In the genomic region with DNA sequence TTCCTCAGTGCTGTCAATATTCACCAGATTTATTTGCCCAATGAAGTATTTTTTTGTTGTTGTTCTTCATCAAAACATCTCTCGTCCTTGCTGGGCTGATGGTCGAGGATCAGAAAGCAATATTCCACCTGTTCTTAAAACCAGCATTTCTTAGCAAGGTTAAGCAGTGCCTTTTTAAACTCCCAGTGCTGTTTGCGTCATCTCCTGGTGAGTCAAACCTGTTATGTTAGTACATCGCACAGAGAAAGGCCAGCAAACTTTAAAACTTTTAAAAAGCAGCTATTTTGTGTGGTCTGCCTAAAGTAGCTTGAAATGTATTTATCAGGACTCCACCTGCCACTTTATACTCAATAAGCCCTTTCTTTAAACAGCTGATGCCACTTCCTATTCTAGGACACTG, we compare ENCODE assay signal across 1 cellular context.
TF ChIP-seq lines count a peak whose summit lies in the region.

No MANE protein-coding gene starts in this region.

TF ChIP-seq in GM23338, 12 proteins besides CTCF, POLR2A, EP300 and RAD21 (continued from another document):
- TF ChIP-seq, protein P1, sequence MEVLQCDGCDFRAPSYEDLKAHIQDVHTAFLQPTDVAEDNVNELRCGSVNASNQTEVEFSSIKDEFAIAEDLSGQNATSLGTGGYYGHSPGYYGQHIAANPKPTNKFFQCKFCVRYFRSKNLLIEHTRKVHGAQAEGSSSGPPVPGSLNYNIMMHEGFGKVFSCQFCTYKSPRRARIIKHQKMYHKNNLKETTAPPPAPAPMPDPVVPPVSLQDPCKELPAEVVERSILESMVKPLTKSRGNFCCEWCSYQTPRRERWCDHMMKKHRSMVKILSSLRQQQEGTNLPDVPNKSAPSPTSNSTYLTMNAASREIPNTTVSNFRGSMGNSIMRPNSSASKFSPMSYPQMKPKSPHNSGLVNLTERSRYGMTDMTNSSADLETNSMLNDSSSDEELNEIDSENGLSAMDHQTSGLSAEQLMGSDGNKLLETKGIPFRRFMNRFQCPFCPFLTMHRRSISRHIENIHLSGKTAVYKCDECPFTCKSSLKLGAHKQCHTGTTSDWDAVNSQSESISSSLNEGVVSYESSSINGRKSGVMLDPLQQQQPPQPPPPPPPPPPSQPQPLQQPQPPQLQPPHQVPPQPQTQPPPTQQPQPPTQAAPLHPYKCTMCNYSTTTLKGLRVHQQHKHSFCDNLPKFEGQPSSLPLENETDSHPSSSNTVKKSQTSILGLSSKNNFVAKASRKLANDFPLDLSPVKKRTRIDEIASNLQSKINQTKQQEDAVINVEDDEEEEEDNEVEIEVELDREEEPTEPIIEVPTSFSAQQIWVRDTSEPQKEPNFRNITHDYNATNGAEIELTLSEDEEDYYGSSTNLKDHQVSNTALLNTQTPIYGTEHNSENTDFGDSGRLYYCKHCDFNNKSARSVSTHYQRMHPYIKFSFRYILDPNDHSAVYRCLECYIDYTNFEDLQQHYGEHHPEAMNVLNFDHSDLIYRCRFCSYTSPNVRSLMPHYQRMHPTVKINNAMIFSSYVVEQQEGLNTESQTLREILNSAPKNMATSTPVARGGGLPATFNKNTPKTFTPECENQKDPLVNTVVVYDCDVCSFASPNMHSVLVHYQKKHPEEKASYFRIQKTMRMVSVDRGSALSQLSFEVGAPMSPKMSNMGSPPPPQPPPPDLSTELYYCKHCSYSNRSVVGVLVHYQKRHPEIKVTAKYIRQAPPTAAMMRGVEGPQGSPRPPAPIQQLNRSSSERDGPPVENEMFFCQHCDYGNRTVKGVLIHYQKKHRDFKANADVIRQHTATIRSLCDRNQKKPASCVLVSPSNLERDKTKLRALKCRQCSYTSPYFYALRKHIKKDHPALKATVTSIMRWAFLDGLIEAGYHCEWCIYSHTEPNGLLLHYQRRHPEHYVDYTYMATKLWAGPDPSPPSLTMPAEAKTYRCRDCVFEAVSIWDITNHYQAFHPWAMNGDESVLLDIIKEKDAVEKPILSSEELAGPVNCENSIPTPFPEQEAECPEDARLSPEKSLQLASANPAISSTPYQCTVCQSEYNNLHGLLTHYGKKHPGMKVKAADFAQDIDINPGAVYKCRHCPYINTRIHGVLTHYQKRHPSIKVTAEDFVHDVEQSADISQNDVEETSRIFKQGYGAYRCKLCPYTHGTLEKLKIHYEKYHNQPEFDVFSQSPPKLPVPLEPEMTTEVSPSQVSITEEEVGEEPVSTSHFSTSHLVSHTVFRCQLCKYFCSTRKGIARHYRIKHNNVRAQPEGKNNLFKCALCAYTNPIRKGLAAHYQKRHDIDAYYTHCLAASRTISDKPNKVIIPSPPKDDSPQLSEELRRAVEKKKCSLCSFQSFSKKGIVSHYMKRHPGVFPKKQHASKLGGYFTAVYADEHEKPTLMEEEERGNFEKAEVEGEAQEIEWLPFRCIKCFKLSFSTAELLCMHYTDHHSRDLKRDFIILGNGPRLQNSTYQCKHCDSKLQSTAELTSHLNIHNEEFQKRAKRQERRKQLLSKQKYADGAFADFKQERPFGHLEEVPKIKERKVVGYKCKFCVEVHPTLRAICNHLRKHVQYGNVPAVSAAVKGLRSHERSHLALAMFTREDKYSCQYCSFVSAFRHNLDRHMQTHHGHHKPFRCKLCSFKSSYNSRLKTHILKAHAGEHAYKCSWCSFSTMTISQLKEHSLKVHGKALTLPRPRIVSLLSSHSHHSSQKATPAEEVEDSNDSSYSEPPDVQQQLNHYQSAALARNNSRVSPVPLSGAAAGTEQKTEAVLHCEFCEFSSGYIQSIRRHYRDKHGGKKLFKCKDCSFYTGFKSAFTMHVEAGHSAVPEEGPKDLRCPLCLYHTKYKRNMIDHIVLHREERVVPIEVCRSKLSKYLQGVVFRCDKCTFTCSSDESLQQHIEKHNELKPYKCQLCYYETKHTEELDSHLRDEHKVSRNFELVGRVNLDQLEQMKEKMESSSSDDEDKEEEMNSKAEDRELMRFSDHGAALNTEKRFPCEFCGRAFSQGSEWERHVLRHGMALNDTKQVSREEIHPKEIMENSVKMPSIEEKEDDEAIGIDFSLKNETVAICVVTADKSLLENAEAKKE (CRISPR knock-in tag; IDR thresholded peaks at IDR 0.05): no peak
- no peak for TF ChIP-seq POLR2AphosphoS5 (IDR thresholded peaks at IDR 0.05; ENCODE audit: low read depth)
- TF ChIP-seq, protein P2, sequence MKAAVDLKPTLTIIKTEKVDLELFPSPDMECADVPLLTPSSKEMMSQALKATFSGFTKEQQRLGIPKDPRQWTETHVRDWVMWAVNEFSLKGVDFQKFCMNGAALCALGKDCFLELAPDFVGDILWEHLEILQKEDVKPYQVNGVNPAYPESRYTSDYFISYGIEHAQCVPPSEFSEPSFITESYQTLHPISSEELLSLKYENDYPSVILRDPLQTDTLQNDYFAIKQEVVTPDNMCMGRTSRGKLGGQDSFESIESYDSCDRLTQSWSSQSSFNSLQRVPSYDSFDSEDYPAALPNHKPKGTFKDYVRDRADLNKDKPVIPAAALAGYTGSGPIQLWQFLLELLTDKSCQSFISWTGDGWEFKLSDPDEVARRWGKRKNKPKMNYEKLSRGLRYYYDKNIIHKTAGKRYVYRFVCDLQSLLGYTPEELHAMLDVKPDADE (IDR thresholded peaks at IDR 0.05): no peak
